ENCODE assay signal across 11 cellular contexts in genomic region chr11:90113541-90113940, GRCh38. TPM values are rescaled to one million over a fixed set of nuclear protein-coding genes. Genes with fewer than 3 reads are reported as not detected.
DNase-seq lines count a peak whose midpoint lies in the region; ATAC-seq, FAIRE-seq and TF ChIP-seq lines count a peak whose summit lies in the region.
"Had no signal": no experiment of that assay in that cellular context is flagged by ENCODE, and none has a peak within 500 bp of the region (broad histone marks: within the 10 kb centered on the region; RNA-seq: fewer than 3 reads in every experiment).

No MANE protein-coding gene starts in this region.

- no peak for TF ChIP-seq POLR2A in H54 (IDR thresholded peaks at IDR 0.05; ENCODE audit: low read depth, low read length)

- no peaks in the 10 kb centered on the region for H3K4me1 ChIP-seq in HEK293 (ENCODE audit: control insufficient read depth, insufficient read depth, low read length)
- no peaks in the 10 kb centered on the region for H3K4me1 ChIP-seq in liver (ENCODE audit: control insufficient read depth in 4 of 4, insufficient read depth in 4 of 4, low read length in 3 of 4)
- H3K4me1 ChIP-seq: stomach had no signal

- ATAC-seq in GM21737 (IDR thresholded peaks at IDR 0.05; ENCODE audit: unreplicated experiment): no peak
- no peak for ATAC-seq in HG03354 (IDR thresholded peaks at IDR 0.05; ENCODE audit: poor library complexity, severe bottlenecking, unreplicated experiment)

- TF ChIP-seq RAD21 in liver (IDR thresholded peaks at IDR 0.05): peak; percentile 65 to 70

- H3K9ac ChIP-seq in liver (ENCODE audit: low read depth in 1 of 2, low read length in 2 of 2): no peak overlapping the region

- WGBS in liver: 6% methylated on average over 2 of the region's 2 CpGs

- no peak for DNase-seq in effector CD4-positive, alpha-beta T cell
- DNase-seq in H54 (ENCODE audit: insufficient read length, low spot score): no peak
- DNase-seq: retina, stomach had no signal

- POLR2A ChIA-PET in HEK293 (lab: Yijun Ruan, JAX): no interaction called here

- no peak for FAIRE-seq in H54 (lab: Jason Lieb, UNC)

- no peaks in the 10 kb centered on the region for H3K27me3 ChIP-seq in liver (ENCODE audit: control insufficient read depth in 4 of 4, insufficient read depth in 4 of 4, low read length in 3 of 4)
- H3K27me3 ChIP-seq: stomach had no signal

- no peak overlapping the region for H3K27ac ChIP-seq in C4-2B
- no peak overlapping the region for H3K27ac ChIP-seq in HEK293 (ENCODE audit: extremely low read depth, low read depth, low read length)
- H3K27ac ChIP-seq in VCaP: peak overlapping the region; percentile 25; the same call in 1 of the 2 replicates
- no peak overlapping the region for H3K27ac ChIP-seq in liver (ENCODE audit: low read depth in 1 of 2, low read length in 2 of 2)
- H3K27ac ChIP-seq: stomach had no signal

- no peaks in the 10 kb centered on the region for H3K36me3 ChIP-seq in HEK293 (ENCODE audit: control insufficient read depth in 2 of 2, insufficient read depth in 1 of 2, low read length in 2 of 2)
- H3K36me3 ChIP-seq in liver (ENCODE audit: control insufficient read depth in 4 of 4, insufficient read depth in 3 of 4, low read depth in 1 of 4, low read length in 3 of 4): no peaks in the 10 kb centered on the region
- H3K36me3 ChIP-seq: stomach had no signal

- TF ChIP-seq CTCF in C4-2B (conservative IDR thresholded peaks at IDR 0.05) (peak; percentile 56), HEK293 (tag by site-specific recombination; IDR thresholded peaks at IDR 0.05) (no peak), VCaP (conservative IDR thresholded peaks at IDR 0.05) (peak; percentile 69), liver (IDR thresholded peaks at IDR 0.05; ENCODE audit: low read depth, low read length, missing input control) (peak; percentile 24)

- H3K9me3 ChIP-seq in HEK293 (ENCODE audit: control insufficient read depth, insufficient read depth, low read depth, low read length) (no peaks in the 10 kb centered on the region), liver (ENCODE audit: control insufficient read depth in 4 of 4, low read length in 3 of 4) (no peaks in the 10 kb centered on the region)
- H3K9me3 ChIP-seq: stomach had no signal

- CTCF ChIA-PET in HEK293 (lab: Yijun Ruan, JAX): interaction anchor here (0.6 to 1.0 kb wide), 3 partner anchors 9 to 346 kb away, joined by 3 to 6 read pairs (median 3); partner anchors contain the start of gene NAALAD2

- H3K4me3 ChIP-seq in HEK293 (ENCODE audit: low read depth, low read length): no peak overlapping the region
- H3K4me3 ChIP-seq in liver (ENCODE audit: low read depth in 1 of 3, low read length in 3 of 3): no peak overlapping the region
- H3K4me3 ChIP-seq: stomach had no signal

TF ChIP-seq in HEK293, 187 proteins besides CTCF, POLR2A, EP300 and RAD21:
- peak; percentile 43 for TF ChIP-seq ZNF654 (tag by site-specific recombination; IDR thresholded peaks at IDR 0.05; ENCODE audit: low read depth)
- TF ChIP-seq ZNF416 (tag by site-specific recombination; IDR thresholded peaks at IDR 0.05): no peak

TF ChIP-seq in liver, 16 proteins besides CTCF, POLR2A, EP300 and RAD21:
- no peak for TF ChIP-seq JUND (IDR thresholded peaks at IDR 0.05)
- no peak for TF ChIP-seq NR2F2 (IDR thresholded peaks at IDR 0.05)
- TF ChIP-seq, protein P1, sequence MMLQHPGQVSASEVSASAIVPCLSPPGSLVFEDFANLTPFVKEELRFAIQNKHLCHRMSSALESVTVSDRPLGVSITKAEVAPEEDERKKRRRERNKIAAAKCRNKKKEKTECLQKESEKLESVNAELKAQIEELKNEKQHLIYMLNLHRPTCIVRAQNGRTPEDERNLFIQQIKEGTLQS (IDR thresholded peaks at IDR 0.05): no peak
- TF ChIP-seq, protein P2, sequence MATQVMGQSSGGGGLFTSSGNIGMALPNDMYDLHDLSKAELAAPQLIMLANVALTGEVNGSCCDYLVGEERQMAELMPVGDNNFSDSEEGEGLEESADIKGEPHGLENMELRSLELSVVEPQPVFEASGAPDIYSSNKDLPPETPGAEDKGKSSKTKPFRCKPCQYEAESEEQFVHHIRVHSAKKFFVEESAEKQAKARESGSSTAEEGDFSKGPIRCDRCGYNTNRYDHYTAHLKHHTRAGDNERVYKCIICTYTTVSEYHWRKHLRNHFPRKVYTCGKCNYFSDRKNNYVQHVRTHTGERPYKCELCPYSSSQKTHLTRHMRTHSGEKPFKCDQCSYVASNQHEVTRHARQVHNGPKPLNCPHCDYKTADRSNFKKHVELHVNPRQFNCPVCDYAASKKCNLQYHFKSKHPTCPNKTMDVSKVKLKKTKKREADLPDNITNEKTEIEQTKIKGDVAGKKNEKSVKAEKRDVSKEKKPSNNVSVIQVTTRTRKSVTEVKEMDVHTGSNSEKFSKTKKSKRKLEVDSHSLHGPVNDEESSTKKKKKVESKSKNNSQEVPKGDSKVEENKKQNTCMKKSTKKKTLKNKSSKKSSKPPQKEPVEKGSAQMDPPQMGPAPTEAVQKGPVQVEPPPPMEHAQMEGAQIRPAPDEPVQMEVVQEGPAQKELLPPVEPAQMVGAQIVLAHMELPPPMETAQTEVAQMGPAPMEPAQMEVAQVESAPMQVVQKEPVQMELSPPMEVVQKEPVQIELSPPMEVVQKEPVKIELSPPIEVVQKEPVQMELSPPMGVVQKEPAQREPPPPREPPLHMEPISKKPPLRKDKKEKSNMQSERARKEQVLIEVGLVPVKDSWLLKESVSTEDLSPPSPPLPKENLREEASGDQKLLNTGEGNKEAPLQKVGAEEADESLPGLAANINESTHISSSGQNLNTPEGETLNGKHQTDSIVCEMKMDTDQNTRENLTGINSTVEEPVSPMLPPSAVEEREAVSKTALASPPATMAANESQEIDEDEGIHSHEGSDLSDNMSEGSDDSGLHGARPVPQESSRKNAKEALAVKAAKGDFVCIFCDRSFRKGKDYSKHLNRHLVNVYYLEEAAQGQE (IDR thresholded peaks at IDR 0.05): no peak
- no peak for TF ChIP-seq HNF4A (conservative IDR thresholded peaks at IDR 0.05)
- TF ChIP-seq, protein P3, sequence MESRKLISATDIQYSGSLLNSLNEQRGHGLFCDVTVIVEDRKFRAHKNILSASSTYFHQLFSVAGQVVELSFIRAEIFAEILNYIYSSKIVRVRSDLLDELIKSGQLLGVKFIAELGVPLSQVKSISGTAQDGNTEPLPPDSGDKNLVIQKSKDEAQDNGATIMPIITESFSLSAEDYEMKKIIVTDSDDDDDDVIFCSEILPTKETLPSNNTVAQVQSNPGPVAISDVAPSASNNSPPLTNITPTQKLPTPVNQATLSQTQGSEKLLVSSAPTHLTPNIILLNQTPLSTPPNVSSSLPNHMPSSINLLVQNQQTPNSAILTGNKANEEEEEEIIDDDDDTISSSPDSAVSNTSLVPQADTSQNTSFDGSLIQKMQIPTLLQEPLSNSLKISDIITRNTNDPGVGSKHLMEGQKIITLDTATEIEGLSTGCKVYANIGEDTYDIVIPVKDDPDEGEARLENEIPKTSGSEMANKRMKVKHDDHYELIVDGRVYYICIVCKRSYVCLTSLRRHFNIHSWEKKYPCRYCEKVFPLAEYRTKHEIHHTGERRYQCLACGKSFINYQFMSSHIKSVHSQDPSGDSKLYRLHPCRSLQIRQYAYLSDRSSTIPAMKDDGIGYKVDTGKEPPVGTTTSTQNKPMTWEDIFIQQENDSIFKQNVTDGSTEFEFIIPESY (IDR thresholded peaks at IDR 0.05): no peak
- TF ChIP-seq HNF4G (IDR thresholded peaks at IDR 0.05): no peak
- no peak for TF ChIP-seq GABPA (IDR thresholded peaks at IDR 0.05 in 1 of 2, conservative IDR thresholded peaks at IDR 0.05 in 1 of 2)
- TF ChIP-seq YY1 (IDR thresholded peaks at IDR 0.05): no peak
- no peak for TF ChIP-seq RXRA (IDR thresholded peaks at IDR 0.05)
- TF ChIP-seq MAX (IDR thresholded peaks at IDR 0.05): no peak
- TF ChIP-seq EGR1 (IDR thresholded peaks at IDR 0.05; ENCODE audit: low read depth in 2 of 2): no peak
- TF ChIP-seq TAF1 (conservative IDR thresholded peaks at IDR 0.05): no peak
- TF ChIP-seq FOXA2 (IDR thresholded peaks at IDR 0.05): no peak
- no peak for TF ChIP-seq SP1 (IDR thresholded peaks at IDR 0.05)
- no peak for TF ChIP-seq FOXA1 (IDR thresholded peaks at IDR 0.05)
TF ChIP-seq in liver: peak in this region for 0.

RNA-seq across cellular contexts. Expression of gene NAALAD2, which starts 20.9 kb away (rescaled TPM):
- 1 to 10 TPM; 1.6 to 3.3 TPM for total RNA-seq in liver
- under 1 TPM; 0.21 to 0.51 TPM for polyA plus RNA-seq in liver

RNA-seq across cellular contexts. Expression of gene UBTFL1, which starts 27.8 kb away (rescaled TPM):
- total RNA-seq in liver: not detected
- polyA plus RNA-seq in liver: not detected
- total RNA-seq: stomach had no signal
- polyA plus RNA-seq: adipose tissue, stomach had no signal
